Comparison of ENCODE assay signal across 21 cellular contexts in genomic region chr2:99898649-99899048, GRCh38.
"Had no signal": no experiment of that assay in that cellular context is flagged by ENCODE, and none has a peak within 500 bp of the region (broad histone marks: within the 10 kb centered on the region; RNA-seq: fewer than 3 reads in every experiment).

No MANE protein-coding gene starts in this region.

- H3K27me3 ChIP-seq: neutrophil, testis, upper lobe of left lung had no signal

- ATAC-seq: activated T-helper 17 cell treated with anti-CD3 and anti-CD28 coated beads, Interleukin-2, amount 50 U/mL, for 72 hours; esophagus mucosa; left cardiac atrium; lower lobe of right lung; sciatic nerve; T-cell; WTC11 had no signal

- H2AFZ ChIP-seq: parathyroid adenoma had no signal

- H3K27me3 Mint-ChIP-seq: activated CD4-positive, alpha-beta memory T cell treated with anti-CD3 and anti-CD28 coated beads, Interleukin-2, amount 10 ng/mL, durations not matched to agents 7 days and 5 days; activated T-helper 17 cell treated with anti-CD3 and anti-CD28 coated beads, Interleukin-2, amount 50 U/mL, for 72 hours; T-cell had no signal

- H3K4me3 Mint-ChIP-seq: activated CD4-positive, alpha-beta memory T cell treated with anti-CD3 and anti-CD28 coated beads, Interleukin-2, amount 10 ng/mL, durations not matched to agents 7 days and 5 days; activated T-helper 17 cell treated with anti-CD3 and anti-CD28 coated beads, Interleukin-2, amount 50 U/mL, for 72 hours; T-cell; WTC11 had no signal

- H3K27ac ChIP-seq: lower lobe of right lung, neutrophil, parathyroid adenoma, testis, upper lobe of left lung had no signal

- DNase-seq: activated CD4-positive, alpha-beta memory T cell treated with anti-CD3 and anti-CD28 coated beads, Interleukin-2, amount 10 ng/mL, durations not matched to agents 7 days and 5 days; activated CD4-positive, alpha-beta T cell treated with anti-CD3 and anti-CD28 coated beads for 48 hours; activated naive CD4-positive, alpha-beta T cell treated with Interleukin-2 at 50 U/mL for 16 hours; activated T-cell treated with anti-CD3 and anti-CD28 coated beads, Interleukin-2, amount 50 U/mL, for 1 hour; aorta; cortex of kidney; left cardiac atrium; lower lobe of right lung; midbrain; SK-N-SH; stimulated activated CD4-positive, alpha-beta T cell treated with anti-CD3 and anti-CD28 coated beads, Interleukin-4, amount 100 ng/mL, for 1 hour; T-cell; testis; upper lobe of left lung had no signal

- H3K4me1 ChIP-seq: lower lobe of right lung, parathyroid adenoma, testis had no signal

- H3K27ac Mint-ChIP-seq: activated CD4-positive, alpha-beta memory T cell treated with anti-CD3 and anti-CD28 coated beads, Interleukin-2, amount 10 ng/mL, durations not matched to agents 7 days and 5 days; activated T-helper 17 cell treated with anti-CD3 and anti-CD28 coated beads, Interleukin-2, amount 50 U/mL, for 72 hours; WTC11 had no signal

- H3K9me3 ChIP-seq: lower lobe of right lung, neutrophil, SK-N-SH, testis, upper lobe of left lung had no signal

- H3K4me1 Mint-ChIP-seq: activated CD4-positive, alpha-beta memory T cell treated with anti-CD3 and anti-CD28 coated beads, Interleukin-2, amount 10 ng/mL, durations not matched to agents 7 days and 5 days; activated T-helper 17 cell treated with anti-CD3 and anti-CD28 coated beads, Interleukin-2, amount 50 U/mL, for 72 hours; T-cell had no signal

- H3K4me3 ChIP-seq: lower lobe of right lung, smooth muscle cell, testis, upper lobe of left lung had no signal

- H3K4me2 ChIP-seq: SK-N-SH, smooth muscle cell had no signal

- H3K36me3 ChIP-seq: lower lobe of right lung, neutrophil, upper lobe of left lung had no signal

- H3K36me3 Mint-ChIP-seq: WTC11 had no signal

- H3K9ac ChIP-seq: parathyroid adenoma, SK-N-SH had no signal

- H3K9me3 Mint-ChIP-seq: activated CD4-positive, alpha-beta memory T cell treated with anti-CD3 and anti-CD28 coated beads, Interleukin-2, amount 10 ng/mL, durations not matched to agents 7 days and 5 days; activated T-helper 17 cell treated with anti-CD3 and anti-CD28 coated beads, Interleukin-2, amount 50 U/mL, for 72 hours; T-cell; WTC11 had no signal

- H3K79me2 ChIP-seq: parathyroid adenoma had no signal
